ENCODE assay signal across 8 cellular contexts in genomic region chr10:132458595-132459251, GRCh38.
A peak's percentile ranks its signal among the peaks of the same experiment; 100 is the strongest.
DNase-seq lines count a peak whose midpoint lies in the region; ATAC-seq, FAIRE-seq and TF ChIP-seq lines count a peak whose summit lies in the region.

No MANE protein-coding gene starts in this region.

- H3K36me3 ChIP-seq in MM.1S (replicated peaks; ENCODE audit: insufficient read depth, low read length) = no peaks in the 10 kb centered on the region
- no peaks in the 10 kb centered on the region for H3K36me3 ChIP-seq in neural cell (ENCODE audit: insufficient read depth, low read length)

- H3K27ac ChIP-seq in 22Rv1 (no peak overlapping the region), MM.1S (ENCODE audit: low read length) (no peak overlapping the region), neural cell (ENCODE audit: low read length) (no peak overlapping the region)

- no peaks in the 10 kb centered on the region for H3K9me3 ChIP-seq in MM.1S (replicated peaks; ENCODE audit: insufficient read depth, low read length)
- H3K9me3 ChIP-seq in neural cell (ENCODE audit: low read length) = no peaks in the 10 kb centered on the region

- H4K20me1 ChIP-seq in MM.1S (ENCODE audit: insufficient read depth, low read length) (no peaks in the 10 kb centered on the region), neural cell (ENCODE audit: insufficient read depth) (no peaks in the 10 kb centered on the region)

- no peaks in the 10 kb centered on the region for H3K9me3 Mint-ChIP-seq in type B pancreatic cell

- H3K36me3 Mint-ChIP-seq in type B pancreatic cell = no peaks in the 10 kb centered on the region

- peak; percentile 75 for DNase-seq in GM18507 (ENCODE audit: extremely low spot score, insufficient read length, low read depth)
- DNase-seq in MM.1S = no peak
- peak; percentile 92 for DNase-seq in activated CD8-positive, alpha-beta memory T cell treated with anti-CD3 and anti-CD28 coated beads, Interleukin-2, amount 50 U/mL, for 48 hours
- DNase-seq in epithelial cell of proximal tubule (ENCODE audit: low read depth) = no peak
- no peak for DNase-seq in type B pancreatic cell (ENCODE audit: extremely low spot score, unreplicated experiment)

- no peak for TF ChIP-seq EP300 in neural cell (conservative IDR thresholded peaks at IDR 0.05; ENCODE audit: poor library complexity, severe bottlenecking)

- no peak overlapping the region for H3K27ac Mint-ChIP-seq in type B pancreatic cell

- H3F3A ChIP-seq in MM.1S (ENCODE audit: insufficient read depth, low read length) (no peaks in the 10 kb centered on the region), neural cell (ENCODE audit: insufficient read depth, low read length, poor library complexity, severe bottlenecking) (no peaks in the 10 kb centered on the region)

- ATAC-seq in HG03039 (IDR thresholded peaks at IDR 0.05; ENCODE audit: unreplicated experiment) = no peak

- H3K4me2 ChIP-seq in MM.1S (ENCODE audit: low read depth, low read length) (no peak overlapping the region), neural cell (ENCODE audit: low read length) (no peak overlapping the region)

- no peaks in the 10 kb centered on the region for H3K4me1 ChIP-seq in MM.1S (ENCODE audit: low read length)

- H3K4me1 Mint-ChIP-seq in type B pancreatic cell (ENCODE audit: unreplicated experiment) = peaks cover 5% of the 10 kb centered on the region

- H3K9me2 ChIP-seq in MM.1S (replicated peaks; ENCODE audit: insufficient read depth, low read length) (no peaks in the 10 kb centered on the region), neural cell (ENCODE audit: insufficient read depth, low read length) (no peaks in the 10 kb centered on the region)

- H2AFZ ChIP-seq in MM.1S (ENCODE audit: low read length) (no peak overlapping the region), neural cell (ENCODE audit: low read depth, low read length) (no peak overlapping the region)

- TF ChIP-seq RAD21 in neural cell (conservative IDR thresholded peaks at IDR 0.05) = peak; percentile 82

- H3K27me3 Mint-ChIP-seq in type B pancreatic cell = no peaks in the 10 kb centered on the region

- H3K4me3 Mint-ChIP-seq in type B pancreatic cell = no peak overlapping the region

- no peak overlapping the region for H3K4me3 ChIP-seq in MM.1S (ENCODE audit: low read length)
- no peak overlapping the region for H3K4me3 ChIP-seq in epithelial cell of proximal tubule (ENCODE audit: low read depth, low read length)
- H3K4me3 ChIP-seq in neural cell (ENCODE audit: low read length) = no peak overlapping the region

- H3K27me3 ChIP-seq in MM.1S (replicated peaks; ENCODE audit: insufficient read depth, low read length) = peaks cover 46% of the 10 kb centered on the region
- no peaks in the 10 kb centered on the region for H3K27me3 ChIP-seq in neural cell (ENCODE audit: insufficient read depth, low read depth, low read length)

- H3K9ac ChIP-seq in MM.1S (ENCODE audit: low read length) (no peak overlapping the region), neural cell (ENCODE audit: low read length) (no peak overlapping the region)

- TF ChIP-seq CTCF in 22Rv1 (IDR thresholded peaks at IDR 0.05) (peak; percentile 96), MM.1S (IDR thresholded peaks at IDR 0.05; ENCODE audit: low read length) (peak; percentile 83), epithelial cell of proximal tubule (conservative IDR thresholded peaks at IDR 0.05; ENCODE audit: low read depth, low read length) (peak; percentile 76), neural cell (IDR thresholded peaks at IDR 0.05; ENCODE audit: poor library complexity, severe bottlenecking) (peak; percentile 76), type B pancreatic cell (conservative IDR thresholded peaks at IDR 0.05) (peak; percentile 96)

- H3K79me2 ChIP-seq in MM.1S (ENCODE audit: low read length) (no peaks in the 10 kb centered on the region), neural cell (replicated peaks; ENCODE audit: insufficient read depth, low read length) (no peaks in the 10 kb centered on the region)

- peak; percentile 12 for FAIRE-seq in GM18507 (lab: Jason Lieb, UNC)

TF ChIP-seq in neural cell, 6 proteins besides CTCF, POLR2A, EP300 and RAD21:
- TF ChIP-seq POLR2AphosphoS5 (IDR thresholded peaks at IDR 0.05) (no peak), SMC3 (conservative IDR thresholded peaks at IDR 0.05; ENCODE audit: poor library complexity) (peak; percentile 88), EZH2 (IDR thresholded peaks at IDR 0.05; ENCODE audit: borderline replicate concordance, insufficient read depth, low read length, poor library complexity, severe bottlenecking) (no peak), REST (IDR thresholded peaks at IDR 0.05; ENCODE audit: borderline replicate concordance) (no peak)

Comparison
In these comparisons a context has a peak if more than half of its experiments do, and no peak if none do; other contexts are left out.
1. DNase-seq: peak in GM18507 (single experiment) and activated CD8-positive, alpha-beta memory T cell treated with anti-CD3 and anti-CD28 coated beads, Interleukin-2, amount 50 U/mL, for 48 hours (single experiment); none in MM.1S (single experiment), epithelial cell of proximal tubule (single experiment) and type B pancreatic cell (single experiment).
2. Peak in every context shown above with its lines, with median percentiles within 50 percentile points of each other: CTCF ChIP-seq.